In genomic region chr4:6614701-6615230, GRCh38 we compare ENCODE assay signal across 19 cellular contexts. TPM values are rescaled to one million over a fixed set of nuclear protein-coding genes. Genes with fewer than 3 reads are reported as not detected.
DNase-seq lines count a peak whose midpoint lies in the region; ATAC-seq and TF ChIP-seq lines count a peak whose summit lies in the region.
"Had no signal": no experiment of that assay in that cellular context is flagged by ENCODE, and none has a peak within 500 bp of the region (broad histone marks: within the 10 kb centered on the region; RNA-seq: fewer than 3 reads in every experiment).

No MANE protein-coding gene starts in this region.

- H3K36me3 Mint-ChIP-seq in CD14-positive monocyte, result peaks cover 86 to 95% of the 10 kb centered on the region in 2 donors
- peaks cover 18% of the 10 kb centered on the region for H3K36me3 Mint-ChIP-seq in chondrocyte (ENCODE audit: low read depth)

- H3K4me1 Mint-ChIP-seq in CD14-positive monocyte (peaks cover 2% of the 10 kb centered on the region), chondrocyte (ENCODE audit: low read depth) (no peaks in the 10 kb centered on the region)
- H3K4me1 Mint-ChIP-seq: B cell, GM23338 had no signal

- 0 out of 2 replicates have a peak overlapping the region, but pooled peaks have one; percentile 38 for H3K27ac ChIP-seq in BLaER1
- no peak overlapping the region for H3K27ac ChIP-seq in osteoblast (ENCODE audit: low read depth, low read length)

- no peaks in the 10 kb centered on the region for H3K9me3 ChIP-seq in BLaER1
- H3K9me3 ChIP-seq in osteoblast (ENCODE audit: low read depth, low read length), result no peaks in the 10 kb centered on the region
- H3K9me3 ChIP-seq: HAP-1 had no signal

- H3K9me3 Mint-ChIP-seq in CD14-positive monocyte, result peaks cover 0 to 7% (median 3%) of the 10 kb centered on the region in 7 donors
- H3K9me3 Mint-ChIP-seq in chondrocyte (ENCODE audit: low read depth), result no peaks in the 10 kb centered on the region
- H3K9me3 Mint-ChIP-seq: CD4-positive, alpha-beta memory T cell; GM23338; HFFc6 had no signal

- H3K27me3 ChIP-seq in BLaER1, result no peaks in the 10 kb centered on the region
- no peaks in the 10 kb centered on the region for H3K27me3 ChIP-seq in osteoblast (ENCODE audit: insufficient read depth, low read length)
- H3K27me3 ChIP-seq: BLaER1 treated with 17β-estradiol and CSF1 and Interleukin-3, amounts not matched to agents 10 nM and 100 nM had no signal

- H3K4me3 ChIP-seq in BLaER1, result no peak overlapping the region
- H3K4me3 ChIP-seq in osteoblast (ENCODE audit: insufficient read depth, low read length), result no peak overlapping the region
- H3K4me3 ChIP-seq: BLaER1 treated with 17β-estradiol and CSF1 and Interleukin-3, amounts not matched to agents 10 nM and 100 nM; GM23338; HAP-1 had no signal

- H2AFZ ChIP-seq in osteoblast (ENCODE audit: low read length), result no peak overlapping the region
- H2AFZ ChIP-seq: GM23338 had no signal

- H3K4me1 ChIP-seq in BLaER1 (peaks cover 24% of the 10 kb centered on the region), osteoblast (ENCODE audit: insufficient read depth, low read length) (no peaks in the 10 kb centered on the region)
- H3K4me1 ChIP-seq: HAP-1 had no signal

- H3K4me2 ChIP-seq in BLaER1, result no peak overlapping the region
- H3K4me2 ChIP-seq in osteoblast (ENCODE audit: insufficient read depth, low read length), result no peak overlapping the region
- H3K4me2 ChIP-seq: BLaER1 treated with 17β-estradiol and CSF1 and Interleukin-3, amounts not matched to agents 10 nM and 100 nM; GM23338 had no signal

- H3K9ac ChIP-seq in BLaER1, result no peak overlapping the region
- H3K9ac ChIP-seq: BLaER1 treated with 17β-estradiol and CSF1 and Interleukin-3, amounts not matched to agents 10 nM and 100 nM had no signal

- H3K36me3 ChIP-seq in BLaER1 (peaks cover 80% of the 10 kb centered on the region), osteoblast (ENCODE audit: insufficient read depth, low read length) (peaks cover 8% of the 10 kb centered on the region)
- H3K36me3 ChIP-seq: HAP-1 had no signal

- H3K27me3 Mint-ChIP-seq in CD14-positive monocyte (ENCODE audit: low read depth in 3 of 3) (peaks cover 0 to 6% (median 0%) of the 10 kb centered on the region in 3 donors), chondrocyte (ENCODE audit: low read depth) (no peaks in the 10 kb centered on the region)
- H3K27me3 Mint-ChIP-seq: B cell; CD4-positive, alpha-beta memory T cell had no signal

- 0 out of 2 replicates have a peak, but pooled peaks cover under 1% of the 10 kb centered on the region for H4K20me1 ChIP-seq in BLaER1
- H4K20me1 ChIP-seq in osteoblast (ENCODE audit: insufficient read depth, low read length), result no peaks in the 10 kb centered on the region

- no peak overlapping the region for H3K27ac Mint-ChIP-seq in CD14-positive monocyte
- no peak overlapping the region for H3K27ac Mint-ChIP-seq in chondrocyte (ENCODE audit: unreplicated experiment)
- H3K27ac Mint-ChIP-seq: B cell, GM23338, HFFc6 had no signal

- H3K4me3 Mint-ChIP-seq in CD14-positive monocyte (no peak overlapping the region), chondrocyte (ENCODE audit: unreplicated experiment) (no peak overlapping the region)
- H3K4me3 Mint-ChIP-seq: B cell; CD4-positive, alpha-beta memory T cell; GM23338; HFFc6 had no signal

- TF ChIP-seq CTCF in CD14-positive monocyte (IDR thresholded peaks at IDR 0.05) (no peak), chondrocyte (IDR thresholded peaks at IDR 0.05) (no peak), osteoblast (IDR thresholded peaks at IDR 0.05; ENCODE audit: extremely low read depth, low read depth, low read length) (no peak)

- H3K79me2 ChIP-seq in osteoblast (ENCODE audit: insufficient read depth, low read length), result no peaks in the 10 kb centered on the region

- intact Hi-C loops in CD14-positive monocyte (cut with micrococcal nuclease), result no loop called here

- no peak for ATAC-seq in HG02678 (IDR thresholded peaks at IDR 0.05; ENCODE audit: unreplicated experiment)
- ATAC-seq: GM23338 had no signal

- DNase-seq in CD14-positive monocyte (ENCODE audit: low spot score), result peak; percentile 38
- peak; percentile 72 for DNase-seq in chondrocyte (ENCODE audit: low spot score)
- DNase-seq in osteoblast (ENCODE audit: insufficient read length, low spot score, missing footprints), result peak; percentile 32
- no peak for DNase-seq in hepatic stellate cell (ENCODE audit: low spot score)
- DNase-seq in NCI-H1694 treated with DMSO at 0.1 percent for 48 hours (lab: John Stamatoyannopoulos, UW), result no peak
- no peak for DNase-seq in activated CD8-positive, alpha-beta memory T cell treated with anti-CD3 and anti-CD28 coated beads for 24 hours
- DNase-seq: Calu3; CD4-positive, alpha-beta memory T cell; COR-L47; DMS53; DMS79 treated with DMSO at 0.1 percent for 48 hours; GF-D8; HFFc6 had no signal

RNA-seq across cellular contexts. Expression of gene MRFAP1, which starts 25.7 kb away (rescaled TPM):
- polyA plus RNA-seq in CD14-positive monocyte, result 100 to 1,000 TPM; 171 to 180 TPM
- total RNA-seq in chondrocyte, result 247 to 293 TPM (median 250 TPM) in 3 replicates
- 94.1 and 95.2 TPM in 2 replicates for total RNA-seq in osteoblast

RNA-seq across cellular contexts. Expression of gene MAN2B2, which starts 39.8 kb away (rescaled TPM):
- polyA plus RNA-seq in CD14-positive monocyte, result 10 to 100 TPM in 1 of 2 donors, 1 to 10 TPM in 1; 9.6 to 10.6 TPM
- total RNA-seq in chondrocyte, result 36.7 to 46.4 TPM (median 44.1 TPM) in 3 replicates
- 26.8 and 28.2 TPM in 2 replicates for total RNA-seq in osteoblast

Comparison
In these comparisons a context has a peak if more than half of its experiments do, and no peak if none do; other contexts are left out.
1. DNase-seq: peak in CD14-positive monocyte (single experiment), chondrocyte (single experiment) and osteoblast (single experiment); none in hepatic stellate cell (single experiment), NCI-H1694 treated with DMSO at 0.1 percent for 48 hours (single experiment) and activated CD8-positive, alpha-beta memory T cell treated with anti-CD3 and anti-CD28 coated beads for 24 hours (single experiment).